36 cellular contexts compared by ENCODE assay signal in the genomic region with DNA sequence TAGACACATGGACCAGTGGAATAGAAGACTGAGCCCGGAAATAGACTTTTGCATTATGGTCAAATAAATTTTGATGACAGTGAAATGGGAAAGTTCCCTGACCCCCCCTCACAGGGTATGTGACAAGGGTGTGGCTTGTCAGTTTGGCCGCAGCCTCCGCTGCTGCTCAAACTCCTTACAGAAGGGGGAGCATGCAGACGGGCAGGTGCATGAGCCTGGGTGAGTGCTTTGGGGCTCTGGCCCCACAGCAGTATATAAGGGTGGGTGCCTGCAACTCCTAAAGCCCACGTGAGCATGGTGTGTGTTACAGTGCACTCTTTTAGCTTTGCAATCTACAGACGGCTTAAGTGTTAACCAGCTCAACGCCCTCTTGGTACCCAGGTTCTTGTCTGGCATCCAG. TPM values are rescaled to one million over a fixed set of nuclear protein-coding genes. Genes with fewer than 3 reads are reported as not detected.
"Had no signal": no experiment of that assay in that cellular context is flagged by ENCODE, and none has a peak within 500 bp of the region (broad histone marks: within the 10 kb centered on the region; RNA-seq: fewer than 3 reads in every experiment).

No MANE protein-coding gene starts in this region.

- H3K9me3 ChIP-seq: SJCRH30 had no signal

- H3K4me1 ChIP-seq: SJCRH30 had no signal

- H3K27me3 ChIP-seq: SJCRH30 had no signal

- H3K36me3 ChIP-seq: SJCRH30 had no signal

- ATAC-seq: Panc1, Right ventricle myocardium inferior, SK-N-SH treated with all-trans-retinoic acid at 6 μM for 48 hours had no signal

- H3K4me3 ChIP-seq: PC-9, SJCRH30, SK-N-MC had no signal

- H3K27ac ChIP-seq: KMS-11, PC-9, RWPE1, SJCRH30, SK-N-MC had no signal

- DNase-seq: Karpas-422, MM.1S, MV-4-11, NCI-H1092, NCI-H1105, NCI-H1417 treated with DMSO at 0.1 percent for 48 hours, NCI-H1436 treated with DMSO at 0.1 percent for 48 hours, NCI-H1694 treated with DMSO at 0.1 percent for 48 hours, NCI-H187 treated with DMSO at 0.1 percent for 48 hours, NCI-H2029, NCI-H2081, NCI-H2171 treated with DMSO at 0.1 percent for 48 hours, NCI-H2227 treated with DMSO at 0.1 percent for 48 hours, NCI-H345, NCI-H446, NCI-H510A treated with DMSO at 0.1 percent for 48 hours, NCI-H524 treated with DMSO at 0.1 percent for 48 hours, NCI-H526 treated with DMSO at 0.1 percent for 48 hours, NCI-H748 treated with DMSO at 0.1 percent for 48 hours, NCI-H82, PC-9, SHP77, SIG-M5 had no signal

- H3K4me2 ChIP-seq: KMS-11, PC-9 had no signal

- H2AFZ ChIP-seq: PC-9 had no signal

- H3K9ac ChIP-seq: KMS-11 had no signal

RNA-seq across cellular contexts. Expression of gene CAPSL, which starts 21.9 kb away (rescaled TPM):
- total RNA-seq: MCF 10A, NCI-H460, PC-9, Right ventricle myocardium inferior, RPMI7951, SJCRH30, SK-MEL-5 had no signal

RNA-seq across cellular contexts. Expression of gene UGT3A1, which starts 30.9 kb away (rescaled TPM):
- total RNA-seq: LHCN-M2, MCF 10A, NCI-H460, OCI-LY7, PC-9, Right ventricle myocardium inferior, RPMI7951, SK-MEL-5 had no signal
